1 cellular context compared by ENCODE assay signal in genomic region chr16:88549671-88550643, GRCh38.
TF ChIP-seq lines count a peak whose summit lies in the region.

No MANE protein-coding gene starts in this region.

TF ChIP-seq in HepG2, 621 proteins besides CTCF, POLR2A, EP300 and RAD21 (continued from another document):
- TF ChIP-seq PAXIP1 (CRISPR knock-in tag; conservative IDR thresholded peaks at IDR 0.05) (peak; percentile 77), ZNF572 (CRISPR knock-in tag; IDR thresholded peaks at IDR 0.05) (peak; percentile 88; the same call in 1 of the 2 replicates), FUBP1 (CRISPR knock-in tag; IDR thresholded peaks at IDR 0.05; ENCODE audit: borderline replicate concordance) (no peak), AKAP8 (CRISPR knock-in tag; IDR thresholded peaks at IDR 0.05) (no peak), EED (CRISPR knock-in tag; IDR thresholded peaks at IDR 0.05) (0 out of 2 replicates have a peak, but pooled peaks have one; percentile 26), ZFY (CRISPR knock-in tag; IDR thresholded peaks at IDR 0.05) (peak; percentile 20; the same call in 1 of the 2 replicates), ZFX (CRISPR knock-in tag; IDR thresholded peaks at IDR 0.05; ENCODE audit: low read depth) (peak; percentile 79; the same call in 1 of the 2 replicates), THAP9 (CRISPR knock-in tag; IDR thresholded peaks at IDR 0.05; ENCODE audit: borderline replicate concordance) (peak; percentile 47; the same call in 1 of the 2 replicates), SP140L (CRISPR knock-in tag; IDR thresholded peaks at IDR 0.05; ENCODE audit: borderline replicate concordance) (no peak), NR2F6 (IDR thresholded peaks at IDR 0.05) (no peak), NR2F6 (CRISPR knock-in tag; IDR thresholded peaks at IDR 0.05) (peak; percentile 56), ZNF724P (CRISPR knock-in tag; IDR thresholded peaks at IDR 0.05; ENCODE audit: borderline replicate concordance) (0 out of 2 replicates have a peak, but pooled peaks have one; percentile 42), MYC (CRISPR knock-in tag; IDR thresholded peaks at IDR 0.05; ENCODE audit: borderline replicate concordance) (peak; percentile 46; the same call in 1 of the 2 replicates), ZNF414 (CRISPR knock-in tag; IDR thresholded peaks at IDR 0.05) (no peak), RXRB (CRISPR knock-in tag; IDR thresholded peaks at IDR 0.05; ENCODE audit: borderline replicate concordance) (peak; percentile 56; the same call in 1 of the 2 replicates), MAZ (IDR thresholded peaks at IDR 0.05; ENCODE audit: borderline replicate concordance, low read depth, low read length) (0 out of 2 replicates have a peak, but pooled peaks have one; percentile 33), MAZ (CRISPR knock-in tag; IDR thresholded peaks at IDR 0.05; ENCODE audit: low read depth) (0 out of 2 replicates have a peak, but pooled peaks have one; percentile 48), HMGA1 (CRISPR knock-in tag; conservative IDR thresholded peaks at IDR 0.05) (no peak), ATF7-NPFF (CRISPR knock-in tag; IDR thresholded peaks at IDR 0.05; ENCODE audit: low read depth) (peak; percentile 41; the same call in 1 of the 2 replicates), KMT2A (CRISPR knock-in tag; IDR thresholded peaks at IDR 0.05) (no peak), ZBTB42 (CRISPR knock-in tag; IDR thresholded peaks at IDR 0.05) (0 out of 2 replicates have a peak, but pooled peaks have one; percentile 52), GZF1 (CRISPR knock-in tag; IDR thresholded peaks at IDR 0.05) (no peak), TBX2 (CRISPR knock-in tag; IDR thresholded peaks at IDR 0.05; ENCODE audit: borderline replicate concordance) (peak; percentile 54; the same call in 1 of the 2 replicates), ZMAT3 (CRISPR knock-in tag; conservative IDR thresholded peaks at IDR 0.05) (no peak), PHF21A (CRISPR knock-in tag; IDR thresholded peaks at IDR 0.05) (peak; percentile 33; the same call in 1 of the 2 replicates), HOMEZ (CRISPR knock-in tag; IDR thresholded peaks at IDR 0.05; ENCODE audit: low read depth) (0 out of 2 replicates have a peak, but pooled peaks have one; percentile 11), FOXK2 (IDR thresholded peaks at IDR 0.05) (no peak), PHF20 (CRISPR knock-in tag; IDR thresholded peaks at IDR 0.05) (0 out of 2 replicates have a peak, but pooled peaks have one; percentile 42), ZNF280B (CRISPR knock-in tag; IDR thresholded peaks at IDR 0.05; ENCODE audit: borderline replicate concordance) (no peak), GABPB1 (CRISPR knock-in tag; IDR thresholded peaks at IDR 0.05) (peak; percentile 68), MTF2 (CRISPR knock-in tag; IDR thresholded peaks at IDR 0.05; ENCODE audit: borderline replicate concordance) (0 out of 2 replicates have a peak, but pooled peaks have one; percentile 8), ZSCAN21 (CRISPR knock-in tag; IDR thresholded peaks at IDR 0.05; ENCODE audit: borderline replicate concordance) (no peak), HOXA3 (CRISPR knock-in tag; IDR thresholded peaks at IDR 0.05) (peak; percentile 38; the same call in 1 of the 2 replicates), SAP130 (CRISPR knock-in tag; IDR thresholded peaks at IDR 0.05; ENCODE audit: low read depth) (peak; percentile 75)
- TF ChIP-seq, protein P1, sequence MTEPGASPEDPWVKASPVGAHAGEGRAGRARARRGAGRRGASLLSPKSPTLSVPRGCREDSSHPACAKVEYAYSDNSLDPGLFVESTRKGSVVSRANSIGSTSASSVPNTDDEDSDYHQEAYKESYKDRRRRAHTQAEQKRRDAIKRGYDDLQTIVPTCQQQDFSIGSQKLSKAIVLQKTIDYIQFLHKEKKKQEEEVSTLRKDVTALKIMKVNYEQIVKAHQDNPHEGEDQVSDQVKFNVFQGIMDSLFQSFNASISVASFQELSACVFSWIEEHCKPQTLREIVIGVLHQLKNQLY (CRISPR knock-in tag; IDR thresholded peaks at IDR 0.05), result peak; percentile 50; the same call in 1 of the 2 replicates
